ENCODE assay signal across 28 cellular contexts in genomic region chr1:116791727-116792126, GRCh38. TPM values are rescaled to one million over a fixed set of nuclear protein-coding genes. Genes with fewer than 3 reads are reported as not detected.
"Had no signal": no experiment of that assay in that cellular context is flagged by ENCODE, and none has a peak within 500 bp of the region (broad histone marks: within the 10 kb centered on the region; RNA-seq: fewer than 3 reads in every experiment).

No MANE protein-coding gene starts in this region.

- H3K9me3 Mint-ChIP-seq: activated naive CD4-positive, alpha-beta T cell treated with anti-CD3 and anti-CD28 coated beads, Interleukin-2, amount 50 U/mL, for 24 hours; activated T-cell treated with anti-CD3 and anti-CD28 coated beads, Interleukin-2, amount 50 U/mL, for 4 hours had no signal

- H3K4me1 ChIP-seq: esophagus muscularis mucosa, foreskin keratinocyte, lower lobe of right lung, right lobe of liver, stomach, thyroid gland, upper lobe of left lung had no signal

- H3K36me3 ChIP-seq: esophagus muscularis mucosa, heart left ventricle, lower lobe of right lung, neutrophil, ovary, right lobe of liver, stomach, thyroid gland, upper lobe of left lung had no signal

- DNase-seq: activated CD4-positive, alpha-beta T cell treated with anti-CD3 and anti-CD28 coated beads, Interleukin-2, amount 50 U/mL, for 1 hour; activated CD4-positive, CD25-positive, alpha-beta regulatory T cell treated with anti-CD3 and anti-CD28 coated beads, Interleukin-2, amount 50 U/mL, for 72 hours; activated naive CD8-positive, alpha-beta T cell treated with anti-CD3 and anti-CD28 coated beads, Interleukin-2, amount 50 U/mL, for 24 hours; activated T-cell treated with anti-CD3 and anti-CD28 coated beads, Interleukin-2, amount 50 U/mL, for 4 hours; amygdala; caudate nucleus; foreskin keratinocyte; heart left ventricle; hypothalamus; lower lobe of right lung; mesenchymal stem cell; naive thymus-derived CD8-positive, alpha-beta T cell; ovary; right lobe of liver; stimulated activated CD4-positive, alpha-beta T cell treated with anti-CD3 and anti-CD28 coated beads, Interleukin-2, amount 100 ng/mL, for 48 hours; stomach; T-helper 17 cell; T1000; thyroid gland; upper lobe of left lung had no signal

- H3K4me3 Mint-ChIP-seq: activated naive CD4-positive, alpha-beta T cell treated with anti-CD3 and anti-CD28 coated beads, Interleukin-2, amount 50 U/mL, for 24 hours; activated naive CD8-positive, alpha-beta T cell treated with anti-CD3 and anti-CD28 coated beads, Interleukin-2, amount 50 U/mL, for 24 hours; activated T-cell treated with anti-CD3 and anti-CD28 coated beads, Interleukin-2, amount 50 U/mL, for 4 hours; naive thymus-derived CD8-positive, alpha-beta T cell; T-helper 17 cell had no signal

- H3K4me3 ChIP-seq: esophagus muscularis mucosa, heart left ventricle, lower lobe of right lung, ovary, right lobe of liver, stomach, thyroid gland, upper lobe of left lung had no signal

- H3K9me3 ChIP-seq: lower lobe of right lung, neutrophil, ovary, right lobe of liver, thyroid gland, upper lobe of left lung had no signal

- H3K27me3 Mint-ChIP-seq: activated naive CD4-positive, alpha-beta T cell treated with anti-CD3 and anti-CD28 coated beads, Interleukin-2, amount 50 U/mL, for 24 hours; activated naive CD8-positive, alpha-beta T cell treated with anti-CD3 and anti-CD28 coated beads, Interleukin-2, amount 50 U/mL, for 24 hours; naive thymus-derived CD8-positive, alpha-beta T cell; T-helper 17 cell had no signal

- H3K27ac ChIP-seq: esophagus muscularis mucosa, foreskin keratinocyte, heart left ventricle, lower lobe of right lung, neutrophil, ovary, right lobe of liver, stomach, thyroid gland, upper lobe of left lung had no signal

- ATAC-seq: activated naive CD8-positive, alpha-beta T cell treated with anti-CD3 and anti-CD28 coated beads, Interleukin-2, amount 50 U/mL, for 24 hours; activated T-cell treated with anti-CD3 and anti-CD28 coated beads, Interleukin-2, amount 50 U/mL, for 4 hours; foreskin keratinocyte; heart left ventricle; left lobe of liver; lower lobe of right lung; naive thymus-derived CD8-positive, alpha-beta T cell; T-helper 17 cell had no signal

- H3K27me3 ChIP-seq: neutrophil, ovary, right lobe of liver, thyroid gland, upper lobe of left lung had no signal

- H3K27ac Mint-ChIP-seq: activated naive CD4-positive, alpha-beta T cell treated with anti-CD3 and anti-CD28 coated beads, Interleukin-2, amount 50 U/mL, for 24 hours; activated naive CD8-positive, alpha-beta T cell treated with anti-CD3 and anti-CD28 coated beads, Interleukin-2, amount 50 U/mL, for 24 hours; activated T-helper 2 cell treated with anti-CD3 and anti-CD28 coated beads, Interferon-gamma antibody, Interleukin-2, Interleukin-4, amounts not matched to agents 10 μg/mL and 5 μg/mL and 100 μg/mL, durations not matched to agents 14 hours and 24 hours and 36 hours; progenitor cell of endocrine pancreas; T-helper 17 cell had no signal

RNA-seq across cellular contexts. Expression of gene CD2, which starts 37.5 kb away (rescaled TPM):
- total RNA-seq: foreskin keratinocyte, kidney epithelial cell, progenitor cell of endocrine pancreas, renal cortical epithelial cell had no signal
- polyA plus RNA-seq: foreskin keratinocyte had no signal
